Comparison of ENCODE assay signal across 8 cellular contexts in genomic region chr6:31366693-31367470, GRCh38. TPM values are rescaled to one million over a fixed set of nuclear protein-coding genes. Genes with fewer than 3 reads are reported as not detected.
DNase-seq lines count a peak whose midpoint lies in the region; ATAC-seq and TF ChIP-seq lines count a peak whose summit lies in the region.

No MANE protein-coding gene starts in this region.

- H3K9ac ChIP-seq in ES-I3 (ENCODE audit: low read depth, low read length) (peak overlapping the region; percentile 14; the same call in 1 of the 2 replicates), iPS-20b (ENCODE audit: low read depth, low read length) (no peak overlapping the region)

- H3K4me3 ChIP-seq in iPS-20b (ENCODE audit: low read length) (peak overlapping the region; percentile 48; the same call in 1 of the 2 replicates), skin epidermis (peak overlapping the region in 4 of 7 experiments; percentile 11 to 33 (median 20))

- H3K27me3 Mint-ChIP-seq in brain = peaks cover 72% of the 10 kb centered on the region

- H3K9me3 Mint-ChIP-seq in brain = peaks cover 0 to 5% (median under 1%) of the 10 kb centered on the region in 5 experiments

- TF ChIP-seq CTCF in brain (conservative IDR thresholded peaks at IDR 0.05) = peak; percentile 90 to 91

- no peaks in the 10 kb centered on the region for H3K36me3 ChIP-seq in ES-I3 (ENCODE audit: insufficient read depth, low read length)
- no peaks in the 10 kb centered on the region for H3K36me3 ChIP-seq in iPS-20b (ENCODE audit: insufficient read depth, low read depth, low read length)

- no peaks in the 10 kb centered on the region for H3K4me1 ChIP-seq in ES-I3 (ENCODE audit: insufficient read depth, low read length)
- no peaks in the 10 kb centered on the region for H3K4me1 ChIP-seq in iPS-20b (ENCODE audit: insufficient read depth, low read length)

- H3K27ac ChIP-seq in iPS-20b (ENCODE audit: low read length) (no peak overlapping the region), skin epidermis (no peak overlapping the region)

- peaks cover 51% of the 10 kb centered on the region for H3K27me3 ChIP-seq in iPS-20b (ENCODE audit: insufficient read depth, low read length)

- H3K27ac Mint-ChIP-seq in brain = peak overlapping the region in 1 of 5 experiments; percentile 3

- H3K36me3 Mint-ChIP-seq in brain = no peaks in the 10 kb centered on the region

- DNase-seq in NCI-H2029 treated with DMSO at 0.1 percent for 48 hours (lab: John Stamatoyannopoulos, UW) (peak; percentile 67), UCSD-AML1 (lab: John Stamatoyannopoulos, UW; ENCODE audit: unreplicated experiment) (peak; percentile 86)

- peak; percentile 53 for ATAC-seq in HG02623 (IDR thresholded peaks at IDR 0.05; ENCODE audit: unreplicated experiment)
- ATAC-seq in HG03521 (IDR thresholded peaks at IDR 0.05; ENCODE audit: unreplicated experiment) = no peak

- peak overlapping the region; percentile 20 to 71 (median 53) for H3K4me3 Mint-ChIP-seq in brain

- H3K9me3 ChIP-seq in ES-I3 (ENCODE audit: control insufficient read depth, insufficient read depth, low read length) (no peaks in the 10 kb centered on the region), iPS-20b (ENCODE audit: insufficient read depth, low read depth, low read length) (no peaks in the 10 kb centered on the region)

- H3K4me1 Mint-ChIP-seq in brain = peaks cover 9% of the 10 kb centered on the region

RNA-seq across cellular contexts. Expression of gene HLA-B, which starts 9.9 kb away (rescaled TPM):
- 404 TPM for polyA plus RNA-seq in brain (ENCODE audit: insufficient read depth, low read depth, low replicate concordance)

RNA-seq across cellular contexts. Expression of gene MICA, which starts 36.5 kb away (rescaled TPM):
- 3.0 TPM for polyA plus RNA-seq in brain (ENCODE audit: insufficient read depth, low read depth, low replicate concordance)
